ENCODE assay signal across 1 cellular context in genomic region chr18:11955299-11956029, GRCh38.
TF ChIP-seq lines count a peak whose summit lies in the region.

No MANE protein-coding gene starts in this region.

TF ChIP-seq in HEK293, 187 proteins besides CTCF, POLR2A, EP300 and RAD21 (continued from another document and continues in another):
- TF ChIP-seq PATZ1 (tag by site-specific recombination; IDR thresholded peaks at IDR 0.05) (peak; percentile 46; the same call in 1 of the 2 replicates), KLF7 (tag by site-specific recombination; IDR thresholded peaks at IDR 0.05; ENCODE audit: borderline replicate concordance) (no peak), ZNF510 (tag by site-specific recombination; IDR thresholded peaks at IDR 0.05; ENCODE audit: insufficient replicate concordance) (no peak), ZNF571 (tag by site-specific recombination; IDR thresholded peaks at IDR 0.05) (no peak), ZNF354C (tag by site-specific recombination; IDR thresholded peaks at IDR 0.05; ENCODE audit: borderline replicate concordance, low read depth) (no peak), ZNF449 (tag by site-specific recombination; IDR thresholded peaks at IDR 0.05) (no peak), PRDM10 (tag by site-specific recombination; IDR thresholded peaks at IDR 0.05) (peak; percentile 81), SCRT1 (tag by site-specific recombination; IDR thresholded peaks at IDR 0.05; ENCODE audit: borderline replicate concordance) (no peak), HIC1 (tag by site-specific recombination; IDR thresholded peaks at IDR 0.05) (no peak), PRDM2 (tag by site-specific recombination; IDR thresholded peaks at IDR 0.05; ENCODE audit: borderline replicate concordance) (no peak), ZNF311 (tag by site-specific recombination; IDR thresholded peaks at IDR 0.05; ENCODE audit: borderline replicate concordance) (no peak), ZNF768 (tag by site-specific recombination; IDR thresholded peaks at IDR 0.05) (no peak), ZNF596 (tag by site-specific recombination; IDR thresholded peaks at IDR 0.05) (no peak), KLF10 (tag by site-specific recombination; IDR thresholded peaks at IDR 0.05) (no peak), ZNF433 (tag by site-specific recombination; IDR thresholded peaks at IDR 0.05; ENCODE audit: low read depth) (no peak), KLF16 (tag by site-specific recombination; IDR thresholded peaks at IDR 0.05) (no peak), ZNF121 (tag by site-specific recombination; IDR thresholded peaks at IDR 0.05) (no peak), ZNF692 (tag by site-specific recombination; IDR thresholded peaks at IDR 0.05) (no peak), PRDM6 (tag by site-specific recombination; IDR thresholded peaks at IDR 0.05) (peak; percentile 35; the same call in 1 of the 2 replicates), ZNF518A (tag by site-specific recombination; conservative IDR thresholded peaks at IDR 0.05; ENCODE audit: low read depth) (no peak), KLF17 (tag by site-specific recombination; IDR thresholded peaks at IDR 0.05) (no peak), ZNF140 (tag by site-specific recombination; IDR thresholded peaks at IDR 0.05) (no peak), ZNF114 (tag by site-specific recombination; IDR thresholded peaks at IDR 0.05) (no peak)
